In genomic region chr19:41939209-41939608, GRCh38 we compare ENCODE assay signal across 9 cellular contexts. TPM values are rescaled to one million over a fixed set of nuclear protein-coding genes. Genes with fewer than 3 reads are reported as not detected.
DNase-seq lines count a peak whose midpoint lies in the region; ATAC-seq and TF ChIP-seq lines count a peak whose summit lies in the region.
"Not testable (repeated sequence)": the region's sequence is repeated elsewhere in the genome, so short reads cannot be mapped to it uniquely, and the experiment has no call there.
"Had no signal": no experiment of that assay in that cellular context is flagged by ENCODE, and none has a peak within 500 bp of the region (broad histone marks: within the 10 kb centered on the region; RNA-seq: fewer than 3 reads in every experiment).

No MANE protein-coding gene starts in this region.

- H3K4me3 Mint-ChIP-seq in activated CD4-positive, alpha-beta memory T cell treated with anti-CD3 and anti-CD28 coated beads for 36 hours = peak overlapping the region; percentile 13
- H3K4me3 Mint-ChIP-seq in memory B cell = not testable (repeated sequence)
- H3K4me3 Mint-ChIP-seq in stimulated activated effector memory CD8-positive, alpha-beta T cell treated with anti-CD3 and anti-CD28 coated beads, Interleukin-12 subunit alpha, Interleukin-12 subunit beta, amount 100 ng/mL, for 72 hours = peak overlapping the region; percentile 75

- not testable (repeated sequence) for BruUV-seq in OCI-LY7 (replicated peaks; lab: Mats Ljungman, UMichigan)

- peaks cover 37% of the 10 kb centered on the region for H3K4me1 Mint-ChIP-seq in activated CD4-positive, alpha-beta memory T cell treated with anti-CD3 and anti-CD28 coated beads for 36 hours (ENCODE audit: low read depth)
- H3K4me1 Mint-ChIP-seq in memory B cell = peaks cover 47% of the 10 kb centered on the region
- H3K4me1 Mint-ChIP-seq in stimulated activated effector memory CD8-positive, alpha-beta T cell treated with anti-CD3 and anti-CD28 coated beads, Interleukin-12 subunit alpha, Interleukin-12 subunit beta, amount 100 ng/mL, for 72 hours = peaks cover 53% of the 10 kb centered on the region

- H3K27me3 Mint-ChIP-seq in activated CD4-positive, alpha-beta memory T cell treated with anti-CD3 and anti-CD28 coated beads for 36 hours; memory B cell: not testable (repeated sequence)

- peak overlapping the region; percentile 96 for H3K27ac ChIP-seq in DOHH2 (ENCODE audit: low read depth, low read length)
- H3K27ac ChIP-seq in Karpas-422 (ENCODE audit: low read length) = peak overlapping the region; percentile 95
- H3K27ac ChIP-seq in OCI-LY7 (ENCODE audit: low read depth, low read length, poor library complexity, severe bottlenecking) = peak overlapping the region; percentile 80

- H2AFZ ChIP-seq in Karpas-422 (ENCODE audit: low read length); OCI-LY7 (ENCODE audit: low read length): not testable (repeated sequence)

- not testable (repeated sequence) for H3K36me3 ChIP-seq in DOHH2 (ENCODE audit: control insufficient read depth, low read length); Karpas-422 (ENCODE audit: insufficient read depth, low read length); OCI-LY7 (ENCODE audit: insufficient read depth, low read length)

- H3K9ac ChIP-seq in Karpas-422 (ENCODE audit: low read length) = peak overlapping the region; percentile 99

- CTCF ChIA-PET in OCI-LY7 (lab: Charles Lee; ENCODE audit: unreplicated experiment) = not testable (repeated sequence)
- CTCF ChIA-PET in activated CD4-positive, alpha-beta memory T cell treated with anti-CD3 and anti-CD28 coated beads for 36 hours (lab: Charles Lee) = interaction anchor here (1.0 kb wide), 1 partner anchor 19 kb away, joined by 3 read pairs; no protein-coding TSS in a partner anchor

- not testable (repeated sequence) for H3K27me3 ChIP-seq in DOHH2 (ENCODE audit: control insufficient read depth, low read length); Karpas-422 (ENCODE audit: low read length)

- H3K36me3 Mint-ChIP-seq in activated CD4-positive, alpha-beta memory T cell treated with anti-CD3 and anti-CD28 coated beads for 36 hours; memory B cell: not testable (repeated sequence)
- H3K36me3 Mint-ChIP-seq in stimulated activated effector memory CD8-positive, alpha-beta T cell treated with anti-CD3 and anti-CD28 coated beads, Interleukin-12 subunit alpha, Interleukin-12 subunit beta, amount 100 ng/mL, for 72 hours = peaks cover 14% of the 10 kb centered on the region

- intact Hi-C loops in OCI-LY7 (cut with micrococcal nuclease; ENCODE audit: unreplicated experiment); activated CD4-positive, alpha-beta memory T cell treated with anti-CD3 and anti-CD28 coated beads for 36 hours (cut with micrococcal nuclease): not testable (repeated sequence)

- POLR2A ChIA-PET in OCI-LY7 (lab: Charles Lee) = not testable (repeated sequence)
- POLR2A ChIA-PET in activated CD4-positive, alpha-beta memory T cell treated with anti-CD3 and anti-CD28 coated beads for 36 hours (lab: Charles Lee) = interaction anchor here (1.0 kb wide), 1 partner anchor 66 kb away, joined by 3 read pairs; no protein-coding TSS in a partner anchor

- ATAC-seq in memory B cell (ENCODE audit: low read depth); stimulated activated effector memory CD8-positive, alpha-beta T cell treated with anti-CD3 and anti-CD28 coated beads, Interleukin-12 subunit alpha, Interleukin-12 subunit beta, amount 100 ng/mL, for 72 hours: not testable (repeated sequence)

- not testable (repeated sequence) for DNase-seq in Karpas-422; OCI-LY7 (ENCODE audit: low spot score); activated CD4-positive, alpha-beta memory T cell treated with anti-CD3 and anti-CD28 coated beads for 36 hours; memory B cell (ENCODE audit: low spot score in 2 of 2); stimulated activated effector memory CD8-positive, alpha-beta T cell treated with anti-CD3 and anti-CD28 coated beads, Interleukin-12 subunit alpha, Interleukin-12 subunit beta, amount 100 ng/mL, for 72 hours (ENCODE audit: low spot score in 2 of 2)

- not testable (repeated sequence) for H3K9me3 Mint-ChIP-seq in activated CD4-positive, alpha-beta memory T cell treated with anti-CD3 and anti-CD28 coated beads for 36 hours; memory B cell; stimulated activated effector memory CD8-positive, alpha-beta T cell treated with anti-CD3 and anti-CD28 coated beads, Interleukin-12 subunit alpha, Interleukin-12 subunit beta, amount 100 ng/mL, for 72 hours

- H3K4me2 ChIP-seq in DOHH2 (ENCODE audit: low read length) (peak overlapping the region; percentile 96), Karpas-422 (ENCODE audit: low read depth, low read length, poor library complexity, severe bottlenecking) (peak overlapping the region; percentile 98), OCI-LY7 (ENCODE audit: low read length) (peak overlapping the region; percentile 82)

- not testable (repeated sequence) for H3K27ac Mint-ChIP-seq in activated CD4-positive, alpha-beta memory T cell treated with anti-CD3 and anti-CD28 coated beads for 36 hours
- peak overlapping the region; percentile 93 for H3K27ac Mint-ChIP-seq in memory B cell
- H3K27ac Mint-ChIP-seq in stimulated activated effector memory CD8-positive, alpha-beta T cell treated with anti-CD3 and anti-CD28 coated beads, Interleukin-12 subunit alpha, Interleukin-12 subunit beta, amount 100 ng/mL, for 72 hours = peak overlapping the region; percentile 79

- H4K20me1 ChIP-seq in DOHH2 (ENCODE audit: control insufficient read depth, insufficient read depth, low read depth, low read length); Karpas-422 (ENCODE audit: insufficient read depth, low read depth, low read length); OCI-LY7 (ENCODE audit: insufficient read depth, low read length): not testable (repeated sequence)

- not testable (repeated sequence) for H3K9me3 ChIP-seq in DOHH2 (ENCODE audit: control insufficient read depth, insufficient read depth, low read length); Karpas-422 (ENCODE audit: low read length); OCI-LY7 (ENCODE audit: low read length)

- not testable (repeated sequence) for H3K79me2 ChIP-seq in DOHH2 (ENCODE audit: control insufficient read depth, low read length); Karpas-422 (ENCODE audit: low read length); OCI-LY7 (ENCODE audit: insufficient read depth, low read depth, low read length)

- not testable (repeated sequence) for TF ChIP-seq CTCF in DOHH2 (IDR thresholded peaks at IDR 0.05; ENCODE audit: low read depth, low read length, poor library complexity, severe bottlenecking); OCI-LY7 (conservative IDR thresholded peaks at IDR 0.05; ENCODE audit: low read length)

- not testable (repeated sequence) for H3K9me2 ChIP-seq in DOHH2 (replicated peaks; ENCODE audit: control insufficient read depth, low read length); Karpas-422 (replicated peaks; ENCODE audit: insufficient read depth, low read length); OCI-LY7 (ENCODE audit: insufficient read depth, low read length)

- H3K4me1 ChIP-seq in DOHH2 (ENCODE audit: control insufficient read depth, low read length) (peaks cover 81% of the 10 kb centered on the region), Karpas-422 (ENCODE audit: low read length) (peaks cover 76% of the 10 kb centered on the region), OCI-LY7 (ENCODE audit: insufficient read depth, low read length, poor library complexity, severe bottlenecking) (peaks cover 80% of the 10 kb centered on the region)

- peak overlapping the region; percentile 97 for H3K4me3 ChIP-seq in DOHH2 (ENCODE audit: low read length)
- peak overlapping the region; percentile 86; the same call in 1 of the 2 replicates for H3K4me3 ChIP-seq in Karpas-422 (ENCODE audit: low read length)
- H3K4me3 ChIP-seq in OCI-LY7 (ENCODE audit: low read depth, low read length, poor library complexity, severe bottlenecking) = peak overlapping the region; percentile 71

- peaks cover 52% of the 10 kb centered on the region for H3F3A ChIP-seq in DOHH2 (ENCODE audit: control insufficient read depth, insufficient read depth)

RNA-seq across cellular contexts. Expression of gene ERFL, which starts 11.0 kb away (rescaled TPM):
- total RNA-seq in Karpas-422 (2014; rRNA removed; shearing (Covaris generic); ENCODE audit: low replicate concordance) = 3.8 and 5.5 TPM in 2 replicates
- total RNA-seq in OCI-LY7 (2014; rRNA removed; shearing (Covaris generic)) = 1.6 and 1.9 TPM in 2 replicates
- total RNA-seq in OCI-LY7 (2022) = 5.9 and 6.8 TPM in 2 replicates
- total RNA-seq in activated CD4-positive, alpha-beta memory T cell treated with anti-CD3 and anti-CD28 coated beads for 36 hours = 1 to 10 TPM; 1.3 to 2.0 TPM
- total RNA-seq: G401, GM23248, H4 had no signal

RNA-seq across cellular contexts. Expression of gene RABAC1, which starts 19.9 kb away (rescaled TPM):
- 270 and 367 TPM in 2 replicates for total RNA-seq in Karpas-422 (2014; rRNA removed; shearing (Covaris generic); ENCODE audit: low replicate concordance)
- total RNA-seq in OCI-LY7 (2014; rRNA removed; shearing (Covaris generic)) = 161 and 171 TPM in 2 replicates
- total RNA-seq in OCI-LY7 (2022) = 167 and 191 TPM in 2 replicates
- 10 to 100 TPM; 64.9 to 68.4 TPM for total RNA-seq in activated CD4-positive, alpha-beta memory T cell treated with anti-CD3 and anti-CD28 coated beads for 36 hours

RNA-seq across cellular contexts. Expression of gene ATP1A3, which starts 54.8 kb away (rescaled TPM):
- 22.4 and 26.6 TPM in 2 replicates for total RNA-seq in Karpas-422 (2014; rRNA removed; shearing (Covaris generic); ENCODE audit: low replicate concordance)
- 3.1 and 9.3 TPM in 2 replicates for total RNA-seq in OCI-LY7 (2014; rRNA removed; shearing (Covaris generic))
- 33.0 and 33.3 TPM in 2 replicates for total RNA-seq in OCI-LY7 (2022)
- under 1 TPM; 0.64 to 0.85 TPM for total RNA-seq in activated CD4-positive, alpha-beta memory T cell treated with anti-CD3 and anti-CD28 coated beads for 36 hours

RNA-seq across cellular contexts. Expression of gene ARHGEF1, which starts 56.2 kb away (rescaled TPM):
- total RNA-seq in Karpas-422 (2014; rRNA removed; shearing (Covaris generic); ENCODE audit: low replicate concordance) = 136 and 137 TPM in 2 replicates
- total RNA-seq in OCI-LY7 (2014; rRNA removed; shearing (Covaris generic)) = 74.9 and 96.9 TPM in 2 replicates
- 297 and 318 TPM in 2 replicates for total RNA-seq in OCI-LY7 (2022)
- 100 to 1,000 TPM; 298 to 327 TPM for total RNA-seq in activated CD4-positive, alpha-beta memory T cell treated with anti-CD3 and anti-CD28 coated beads for 36 hours
